ENCODE assay signal across 10 cellular contexts in the genomic region with DNA sequence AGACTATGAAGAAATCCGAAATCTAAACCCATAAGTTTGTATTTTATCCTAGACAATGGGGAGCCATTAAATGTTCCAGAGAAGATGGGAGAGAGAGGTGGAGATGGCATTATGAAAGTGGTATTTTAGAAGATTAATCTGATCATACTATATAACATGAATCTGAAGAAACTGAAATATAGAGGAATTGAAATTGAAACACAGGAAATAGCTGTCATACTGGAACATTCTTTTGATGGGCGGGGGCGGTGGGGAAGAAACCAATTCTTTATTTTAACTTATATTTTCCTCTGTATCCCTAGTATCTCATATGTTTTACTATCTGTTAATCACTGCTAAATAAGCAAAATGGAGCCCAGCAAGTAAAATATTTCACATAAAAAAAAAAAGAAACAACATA. TPM values are rescaled to one million over a fixed set of nuclear protein-coding genes. Genes with fewer than 3 reads are reported as not detected.
DNase-seq lines count a peak whose midpoint lies in the region; ATAC-seq and TF ChIP-seq lines count a peak whose summit lies in the region.
"Had no signal": no experiment of that assay in that cellular context is flagged by ENCODE, and none has a peak within 500 bp of the region (broad histone marks: within the 10 kb centered on the region; RNA-seq: fewer than 3 reads in every experiment).

No MANE protein-coding gene starts in this region.

- H3K27me3 Mint-ChIP-seq in activated B cell treated with CpG ODN at 0.5 μM for 24 hours (no peaks in the 10 kb centered on the region), immature natural killer cell (ENCODE audit: low read depth in 3 of 3) (peaks cover 2 to 5% (median 4%) of the 10 kb centered on the region in 3 donors)

- H3K36me3 Mint-ChIP-seq in activated B cell treated with CpG ODN at 0.5 μM for 24 hours (ENCODE audit: low read depth) (no peaks in the 10 kb centered on the region), immature natural killer cell (peaks cover 0 to 4% (median 4%) of the 10 kb centered on the region in 3 donors)

- DNase-seq in stimulated activated CD4-positive, alpha-beta T cell treated with anti-CD3 and anti-CD28 coated beads, Interleukin-12 subunit alpha, Interleukin-12 subunit beta, amount 100 ng/mL, for 4 hours, result peak; percentile 30
- no peak for DNase-seq in stimulated activated CD4-positive, alpha-beta T cell treated with anti-CD3 and anti-CD28 coated beads, Interleukin-1b, Interleukin-23, amount 100 ng/mL, for 48 hours
- DNase-seq in activated B cell treated with CpG ODN at 0.5 μM for 24 hours (no peak), immature natural killer cell (no peak), DMS 273 (lab: John Stamatoyannopoulos, UW; ENCODE audit: unreplicated experiment) (no peak), NCI-H524 treated with DMSO at 0.1 percent for 48 hours (lab: John Stamatoyannopoulos, UW) (no peak), COR-L47 (lab: John Stamatoyannopoulos, UW) (no peak), HCEC 1CT (no peak)
- DNase-seq: NCI-H524 had no signal

- H3K9me3 Mint-ChIP-seq in activated B cell treated with CpG ODN at 0.5 μM for 24 hours (no peaks in the 10 kb centered on the region), immature natural killer cell (no peaks in the 10 kb centered on the region)

- peak; percentile 53 for ATAC-seq in activated B cell treated with CpG ODN at 0.5 μM for 24 hours (ENCODE audit: low read depth)
- ATAC-seq: gastroesophageal sphincter had no signal

- H3K27ac Mint-ChIP-seq in activated B cell treated with CpG ODN at 0.5 μM for 24 hours (peak overlapping the region; percentile 92), immature natural killer cell (peak overlapping the region; percentile 63 to 88 (median 78))

- TF ChIP-seq CTCF in activated B cell treated with CpG ODN at 0.5 μM for 24 hours (IDR thresholded peaks at IDR 0.05), result no peak

- H3K4me3 Mint-ChIP-seq in activated B cell treated with CpG ODN at 0.5 μM for 24 hours (peak overlapping the region; percentile 70), immature natural killer cell (peak overlapping the region; percentile 18 to 71 (median 66))

- intact Hi-C loops in activated B cell treated with CpG ODN at 0.5 μM for 24 hours (cut with micrococcal nuclease), result loop anchor here (1.0 kb wide), 3 partner anchors 13 to 27 kb away; a partner anchor contains a TSS

- H3K4me1 Mint-ChIP-seq in activated B cell treated with CpG ODN at 0.5 μM for 24 hours (peaks cover 80% of the 10 kb centered on the region), immature natural killer cell (peaks cover 72 to 86% of the 10 kb centered on the region in 2 donors)

- CTCF ChIA-PET in activated B cell treated with CpG ODN at 0.5 μM for 24 hours (lab: Charles Lee), result interaction anchor here (1.0 kb wide), 1 partner anchor 60 kb away, joined by 5 read pairs; no protein-coding TSS in a partner anchor

- POLR2A ChIA-PET in activated B cell treated with CpG ODN at 0.5 μM for 24 hours (lab: Charles Lee), result interaction anchor here (0.5 to 2.4 kb wide), 11 partner anchors 8 to 1370 kb away, joined by 3 to 17 read pairs (median 6); no protein-coding TSS in a partner anchor

RNA-seq across cellular contexts. Expression of a gene that starts 27.0 kb away (rescaled TPM):
- 88.2 and 106 TPM in 2 replicates for total RNA-seq in activated B cell treated with CpG ODN at 0.5 μM for 24 hours
- 100 to 1,000 TPM in 2 of 3 donors, 10 to 100 TPM in 1; 88.6 to 150 (median 102) TPM for polyA plus RNA-seq in immature natural killer cell
